ENCODE assay signal across 9 cellular contexts in genomic region chr17:19448341-19449268, GRCh38. TPM values are rescaled to one million over a fixed set of nuclear protein-coding genes. Genes with fewer than 3 reads are reported as not detected.
DNase-seq lines count a peak whose midpoint lies in the region; ATAC-seq and TF ChIP-seq lines count a peak whose summit lies in the region.
"Had no signal": no experiment of that assay in that cellular context is flagged by ENCODE, and none has a peak within 500 bp of the region (broad histone marks: within the 10 kb centered on the region; RNA-seq: fewer than 3 reads in every experiment).

No MANE protein-coding gene starts in this region.

- TF ChIP-seq EP300 in stomach (IDR thresholded peaks at IDR 0.05), result peak; percentile 75

- peaks cover 25% of the 10 kb centered on the region for H3K36me3 Mint-ChIP-seq in brain

- H3K9me3 ChIP-seq in stomach, result no peaks in the 10 kb centered on the region

- intact Hi-C loops in stomach (cut with DNase I; ENCODE audit: low total_unique reads), result loop anchor here (5.0 kb wide), 1 partner anchor 81 kb away; no protein-coding TSS in a partner anchor

- H3K36me3 ChIP-seq in kidney epithelial cell (ENCODE audit: control insufficient read depth, insufficient read depth, low read length) (no peaks in the 10 kb centered on the region), stomach (no peaks in the 10 kb centered on the region)

- H3K4me1 ChIP-seq in stomach, result peaks cover 15 to 35% (median 25%) of the 10 kb centered on the region in 4 donors

- no peak for TF ChIP-seq POLR2A in stomach (IDR thresholded peaks at IDR 0.05)

- DNase-seq in HS-5 (ENCODE audit: low read depth) (peak; percentile 93), kidney epithelial cell (ENCODE audit: low read depth) (peak; percentile 44), stomach (no peak), GM10266 (ENCODE audit: extremely low spot score) (no peak), D341Med (ENCODE audit: low spot score) (no peak)

- H3K27ac ChIP-seq in stomach, result peak overlapping the region in 4 of 5 donors; percentile 67 to 86 (median 77)
- H3K27ac ChIP-seq: VCaP had no signal

- H3K9me3 Mint-ChIP-seq in brain, result peaks cover 21 to 27% (median 25%) of the 10 kb centered on the region in 5 experiments

- TF ChIP-seq CTCF in brain (conservative IDR thresholded peaks at IDR 0.05), result no peak
- no peak for TF ChIP-seq CTCF in kidney epithelial cell (IDR thresholded peaks at IDR 0.05; ENCODE audit: insufficient read depth, low read length, poor library complexity, severe bottlenecking)
- TF ChIP-seq CTCF in stomach (IDR thresholded peaks at IDR 0.05), result no peak
- no peak for TF ChIP-seq CTCF in GM10266 (IDR thresholded peaks at IDR 0.05; ENCODE audit: control insufficient read depth, insufficient read depth, low read depth, missing control alignments)

- H3K4me1 Mint-ChIP-seq in brain, result peaks cover 34% of the 10 kb centered on the region

- ATAC-seq in GM18907 (IDR thresholded peaks at IDR 0.05; ENCODE audit: unreplicated experiment) (no peak), HG03571 (IDR thresholded peaks at IDR 0.05; ENCODE audit: unreplicated experiment) (no peak)

- no peak overlapping the region for H3K4me3 ChIP-seq in kidney epithelial cell (ENCODE audit: low read depth, low read length)
- no peak overlapping the region for H3K4me3 ChIP-seq in stomach

- peaks cover 3% of the 10 kb centered on the region for H3K27me3 ChIP-seq in kidney epithelial cell (ENCODE audit: control insufficient read depth, insufficient read depth, low read length)
- H3K27me3 ChIP-seq in stomach, result no peaks in the 10 kb centered on the region

- peaks cover 13% of the 10 kb centered on the region for H3K27me3 Mint-ChIP-seq in brain

- H3K4me3 Mint-ChIP-seq in brain, result peak overlapping the region in 3 of 5 experiments; percentile 44 to 58 (median 49)

- peak overlapping the region; percentile 44 to 99 (median 97) for H3K27ac Mint-ChIP-seq in brain

- WGBS in stomach, 5 donors, result 24 to 30% (median 26%) methylated on average over 8 of the region's 8 CpGs

RNA-seq across cellular contexts. Expression of gene RNF112, which starts 37.6 kb away (rescaled TPM):
- polyA plus RNA-seq in brain (ENCODE audit: insufficient read depth, low read depth, low replicate concordance) (14.3 TPM), stomach (1 to 10 TPM; 2.1 to 5.0 (median 2.2) TPM)
- total RNA-seq in kidney epithelial cell (0.08 TPM in 1 of 2 replicates, not detected in the other), stomach (1 to 10 TPM in 2 of 5 donors, under 1 TPM in 1, not detected in 2; 0.45 to 4.4 (median 1.7) TPM)

Comparison
In these comparisons a context has a peak if more than half of its experiments do, and no peak if none do; other contexts are left out.
1. DNase-seq: peak in HS-5 (single experiment) and kidney epithelial cell (single experiment); none in stomach (single experiment), GM10266 (single experiment) and D341Med (single experiment).